ENCODE assay signal across 8 cellular contexts in genomic region chr6:64505312-64505711, GRCh38.
DNase-seq lines count a peak whose midpoint lies in the region; ATAC-seq and TF ChIP-seq lines count a peak whose summit lies in the region.

No MANE protein-coding gene starts in this region.

- TF ChIP-seq EP300 in tibial nerve (IDR thresholded peaks at IDR 0.05) = no peak

- no peaks in the 10 kb centered on the region for H3K27me3 ChIP-seq in tibial nerve

- no peak overlapping the region for H3K27ac ChIP-seq in tibial nerve

- H3K27ac Mint-ChIP-seq in activated CD4-positive, alpha-beta T cell treated with anti-CD3 and anti-CD28 coated beads for 36 hours = no peak overlapping the region

- no peaks in the 10 kb centered on the region for H3K36me3 ChIP-seq in tibial nerve

- WGBS in tibial nerve, 2 donors = 41 to 56% methylated on average over 4 of the region's 4 CpGs

- CTCF ChIA-PET in activated CD4-positive, alpha-beta T cell treated with anti-CD3 and anti-CD28 coated beads for 36 hours (lab: Charles Lee) = no interaction called here

- peak; percentile 16 for DNase-seq in activated CD4-positive, alpha-beta T cell treated with anti-CD3 and anti-CD28 coated beads for 36 hours
- no peak for DNase-seq in activated CD4-positive, alpha-beta T cell treated with anti-CD3 and anti-CD28 coated beads, Interleukin-2, amount 50 U/mL, for 4 hours
- DNase-seq in KBM-7 = peak; percentile 42
- DNase-seq in cardiac fibroblast (ENCODE audit: low read depth in 2 of 2) = peak in 1 of 2 donors; percentile 8
- no peak for DNase-seq in retinal pigment epithelial cell (ENCODE audit: low read depth)
- DNase-seq in tibial nerve (ENCODE audit: low spot score in 2 of 2) = no peak
- DNase-seq in NCI-H1930 (lab: John Stamatoyannopoulos, UW) = no peak

- H3K4me3 Mint-ChIP-seq in activated CD4-positive, alpha-beta T cell treated with anti-CD3 and anti-CD28 coated beads for 36 hours = no peak overlapping the region

- H3K4me3 ChIP-seq in cardiac fibroblast (replicated peaks in 1 of 2; ENCODE audit: low read depth in 2 of 2, low read length in 2 of 2) (no peak overlapping the region), retinal pigment epithelial cell (ENCODE audit: low read length) (no peak overlapping the region), tibial nerve (no peak overlapping the region)

- H3K9me3 Mint-ChIP-seq in activated CD4-positive, alpha-beta T cell treated with anti-CD3 and anti-CD28 coated beads for 36 hours (ENCODE audit: low read depth) = peaks cover 5% of the 10 kb centered on the region

- ATAC-seq in activated CD4-positive, alpha-beta T cell treated with anti-CD3 and anti-CD28 coated beads for 36 hours = no peak
- no peak for ATAC-seq in GM21367 (IDR thresholded peaks at IDR 0.05; ENCODE audit: unreplicated experiment)

- intact Hi-C loops in activated CD4-positive, alpha-beta T cell treated with anti-CD3 and anti-CD28 coated beads for 36 hours (cut with DNase I, micrococcal nuclease) = no loop called here

- no peaks in the 10 kb centered on the region for H3K4me1 Mint-ChIP-seq in activated CD4-positive, alpha-beta T cell treated with anti-CD3 and anti-CD28 coated beads for 36 hours

- POLR2A ChIA-PET in activated CD4-positive, alpha-beta T cell treated with anti-CD3 and anti-CD28 coated beads for 36 hours (lab: Charles Lee) = no interaction called here

- no peaks in the 10 kb centered on the region for H3K27me3 Mint-ChIP-seq in activated CD4-positive, alpha-beta T cell treated with anti-CD3 and anti-CD28 coated beads for 36 hours

- TF ChIP-seq CTCF in cardiac fibroblast (IDR thresholded peaks at IDR 0.05; ENCODE audit: low read depth, low read length) (peak; percentile 48), retinal pigment epithelial cell (conservative IDR thresholded peaks at IDR 0.05; ENCODE audit: low read depth, low read length) (peak; percentile 69), tibial nerve (IDR thresholded peaks at IDR 0.05) (peak in 1 of 5 experiments; percentile 21)

- H3K9me3 ChIP-seq in tibial nerve = no peaks in the 10 kb centered on the region

- peaks cover 0 to 3% (median 0%) of the 10 kb centered on the region in 4 donors for H3K4me1 ChIP-seq in tibial nerve

- no peak for TF ChIP-seq POLR2A in tibial nerve (IDR thresholded peaks at IDR 0.05)

- H3K36me3 Mint-ChIP-seq in activated CD4-positive, alpha-beta T cell treated with anti-CD3 and anti-CD28 coated beads for 36 hours (ENCODE audit: low read depth) = no peaks in the 10 kb centered on the region

- in situ Hi-C loops in KBM-7 (cut with MboI; ENCODE audit: low pct_unique_long_range_greater_than_20kb, low sequenced_read_pairs) = no loop called here

Comparison
In these comparisons a context has a peak if more than half of its experiments do, and no peak if none do; other contexts are left out.
1. DNase-seq: peak in activated CD4-positive, alpha-beta T cell treated with anti-CD3 and anti-CD28 coated beads for 36 hours (single experiment) and KBM-7 (single experiment); none in activated CD4-positive, alpha-beta T cell treated with anti-CD3 and anti-CD28 coated beads, Interleukin-2, amount 50 U/mL, for 4 hours (0 of 2), retinal pigment epithelial cell (single experiment), tibial nerve (0 of 2) and NCI-H1930 (0 of 2).